In the genomic region with DNA sequence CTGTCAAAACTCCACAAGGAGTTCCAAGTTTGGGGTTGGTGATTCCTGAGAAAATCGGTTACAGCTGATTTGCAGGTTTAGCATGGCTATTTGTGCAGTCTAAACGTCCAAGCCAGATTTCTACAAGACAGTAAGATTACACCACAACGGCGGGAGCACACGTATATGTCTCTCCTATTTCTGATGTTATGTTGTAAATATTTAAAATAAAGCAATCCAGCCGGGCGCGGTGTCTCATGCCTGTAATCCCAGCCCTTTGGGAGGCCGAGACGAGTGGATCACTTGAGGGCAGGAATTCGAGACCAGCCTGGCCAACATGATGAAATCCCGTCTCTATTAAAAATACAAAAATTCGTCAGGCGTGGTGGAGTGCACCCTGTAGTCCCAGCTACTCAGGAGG, we compare ENCODE assay signal across 22 cellular contexts.
"Had no signal": no experiment of that assay in that cellular context is flagged by ENCODE, and none has a peak within 500 bp of the region (broad histone marks: within the 10 kb centered on the region; RNA-seq: fewer than 3 reads in every experiment).

No MANE protein-coding gene starts in this region.

- H3K27me3 ChIP-seq: MG63 had no signal

- H3K36me3 ChIP-seq: MG63, SJSA1 had no signal

- H3K9me3 ChIP-seq: MG63, SJSA1 had no signal

- H3K4me3 ChIP-seq: MG63, SJSA1, SK-N-MC had no signal

- DNase-seq: Karpas-422, KG1, MG63, NCI-H1092, NCI-H1105 treated with DMSO at 0.1 percent for 48 hours, NCI-H1417 treated with DMSO at 0.1 percent for 48 hours, NCI-H146, NCI-H187, NCI-H2029, NCI-H2081 treated with DMSO at 0.1 percent for 48 hours, NCI-H2171, NCI-H226, NCI-H446, NCI-H510A, NCI-H524 treated with DMSO at 0.1 percent for 48 hours, NCI-H69, NCI-H774, Right ventricle myocardium superior, RPMI8226, SIG-M5 had no signal

- H3K4me1 ChIP-seq: SJSA1 had no signal

- H3K27ac ChIP-seq: SJSA1, SK-N-MC had no signal
